ENCODE assay signal across 38 cellular contexts in genomic region chr2:222646008-222646407, GRCh38. TPM values are rescaled to one million over a fixed set of nuclear protein-coding genes. Genes with fewer than 3 reads are reported as not detected.
"Had no signal": no experiment of that assay in that cellular context is flagged by ENCODE, and none has a peak within 500 bp of the region (broad histone marks: within the 10 kb centered on the region; RNA-seq: fewer than 3 reads in every experiment).

No MANE protein-coding gene starts in this region.

- H3K4me3 Mint-ChIP-seq: activated B cell treated with CpG ODN at 0.5 μM for 24 hours; activated CD4-positive, alpha-beta memory T cell treated with anti-CD3 and anti-CD28 coated beads for 36 hours; activated CD8-positive, alpha-beta memory T cell treated with anti-CD3 and anti-CD28 coated beads, Interleukin-2, amount 10 ng/mL, durations not matched to agents 7 days and 5 days; activated naive CD4-positive, alpha-beta T cell treated with anti-CD3 and anti-CD28 coated beads, Interleukin-2, amount 50 U/mL, for 24 hours had no signal

- H3K4me3 ChIP-seq: MG63, Peyer's patch had no signal

- H3K27ac Mint-ChIP-seq: activated B cell treated with CpG ODN at 0.5 μM for 24 hours; activated CD4-positive, alpha-beta memory T cell treated with anti-CD3 and anti-CD28 coated beads for 36 hours; activated CD8-positive, alpha-beta memory T cell treated with anti-CD3 and anti-CD28 coated beads, Interleukin-2, amount 10 ng/mL, durations not matched to agents 7 days and 5 days; activated naive CD4-positive, alpha-beta T cell treated with anti-CD3 and anti-CD28 coated beads, Interleukin-2, amount 50 U/mL, for 24 hours; activated T-helper 2 cell treated with anti-CD3 and anti-CD28 coated beads, Interferon-gamma antibody, Interleukin-2, Interleukin-4, amounts not matched to agents 10 μg/mL and 5 μg/mL and 100 μg/mL, durations not matched to agents 14 hours and 24 hours and 36 hours had no signal

- DNase-seq: activated B cell treated with CpG ODN at 0.5 μM for 24 hours; activated CD4-positive, alpha-beta memory T cell treated with anti-CD3 and anti-CD28 coated beads for 36 hours; activated CD4-positive, alpha-beta T cell treated with anti-CD3 and anti-CD28 coated beads for 4 hours; activated CD4-positive, alpha-beta T cell treated with anti-CD3 and anti-CD28 coated beads, Interleukin-2, amount 50 U/mL, for 1 hour; activated CD4-positive, CD25-positive, alpha-beta regulatory T cell treated with anti-CD3 and anti-CD28 coated beads, Interleukin-2, amount 50 U/mL, for 72 hours; activated CD8-positive, alpha-beta memory T cell treated with anti-CD3 and anti-CD28 coated beads for 24 hours; activated CD8-positive, alpha-beta memory T cell treated with anti-CD3 and anti-CD28 coated beads, Interleukin-2, amount 10 ng/mL, durations not matched to agents 7 days and 5 days; activated CD8-positive, alpha-beta memory T cell treated with anti-CD3 and anti-CD28 coated beads, Interleukin-2, amount 50 U/mL, for 48 hours; activated gamma-delta T cell; activated naive CD4-positive, alpha-beta T cell treated with Interleukin-2 at 50 U/mL for 16 hours; anterior cingulate cortex; brain microvascular endothelial cell; central memory CD4-positive, alpha-beta T cell; Kasumi-1; KG1; MG63; NCI-H1048; NCI-H1105 treated with DMSO at 0.1 percent for 48 hours; NCI-H1436; NCI-H1694 treated with DMSO at 0.1 percent for 48 hours; NCI-H2029; NCI-H345; NCI-H524 treated with DMSO at 0.1 percent for 48 hours; NCI-H748 treated with DMSO at 0.1 percent for 48 hours; NK-92 treated with Interleukin-12 subunit alpha and Interleukin-12 subunit beta, amount 100 ng/mL, for 24 hours; PC-3; Peyer's patch; RPMI8226; SHP77 treated with DMSO at 0.1 percent for 48 hours; SW 1271; T-helper 1 cell; T-helper 2 cell; T-helper 9 cell had no signal

- ATAC-seq: activated CD8-positive, alpha-beta memory T cell treated with anti-CD3 and anti-CD28 coated beads, Interleukin-2, amount 10 ng/mL, durations not matched to agents 7 days and 5 days; PC-3 had no signal

- H3K27me3 Mint-ChIP-seq: activated B cell treated with CpG ODN at 0.5 μM for 24 hours; activated CD4-positive, alpha-beta memory T cell treated with anti-CD3 and anti-CD28 coated beads for 36 hours; activated CD8-positive, alpha-beta memory T cell treated with anti-CD3 and anti-CD28 coated beads, Interleukin-2, amount 10 ng/mL, durations not matched to agents 7 days and 5 days; activated naive CD4-positive, alpha-beta T cell treated with anti-CD3 and anti-CD28 coated beads, Interleukin-2, amount 50 U/mL, for 24 hours had no signal

- H3K9me3 ChIP-seq: MG63, Peyer's patch had no signal

- H3K4me1 Mint-ChIP-seq: activated B cell treated with CpG ODN at 0.5 μM for 24 hours had no signal

- H3K9me3 Mint-ChIP-seq: activated B cell treated with CpG ODN at 0.5 μM for 24 hours; activated CD4-positive, alpha-beta memory T cell treated with anti-CD3 and anti-CD28 coated beads for 36 hours; activated naive CD4-positive, alpha-beta T cell treated with anti-CD3 and anti-CD28 coated beads, Interleukin-2, amount 50 U/mL, for 24 hours; activated T-helper 2 cell treated with anti-CD3 and anti-CD28 coated beads, Interferon-gamma antibody, Interleukin-2, Interleukin-4, amounts not matched to agents 10 μg/mL and 5 μg/mL and 100 μg/mL, durations not matched to agents 14 hours and 24 hours and 36 hours had no signal

- H3K4me1 ChIP-seq: Peyer's patch had no signal

RNA-seq across cellular contexts. Expression of gene MOGAT1, which starts 25.4 kb away (rescaled TPM):
- total RNA-seq: activated B cell treated with CpG ODN at 0.5 μM for 24 hours; activated CD4-positive, alpha-beta memory T cell treated with anti-CD3 and anti-CD28 coated beads for 36 hours; activated CD8-positive, alpha-beta memory T cell treated with anti-CD3 and anti-CD28 coated beads, Interleukin-2, amount 10 ng/mL, durations not matched to agents 7 days and 5 days; activated T-helper 2 cell treated with anti-CD3 and anti-CD28 coated beads, Interferon-gamma antibody, Interleukin-2, Interleukin-4, amounts not matched to agents 10 μg/mL and 5 μg/mL and 100 μg/mL, durations not matched to agents 14 hours and 24 hours and 36 hours; chondrocyte; NCI-H460; PC-3; Peyer's patch; SK-MEL-5 had no signal
